ENCODE assay signal across 18 cellular contexts in genomic region chr11:35097814-35098213, GRCh38.
"Had no signal": no experiment of that assay in that cellular context is flagged by ENCODE, and none has a peak within 500 bp of the region (broad histone marks: within the 10 kb centered on the region; RNA-seq: fewer than 3 reads in every experiment).

No MANE protein-coding gene starts in this region.

- H3K9me3 Mint-ChIP-seq: stimulated activated naive CD8-positive, alpha-beta T cell treated with anti-CD3 and anti-CD28 coated beads, Interleukin-15, Interleukin-2, amounts not matched to agents 100 ng/mL and 50 ng/mL, for 24 hours had no signal

- H3K4me3 Mint-ChIP-seq: activated naive CD4-positive, alpha-beta T cell treated with anti-CD3 and anti-CD28 coated beads, Interleukin-2, amount 10 ng/mL, durations not matched to agents 7 days and 5 days; nephron progenitor cell; stimulated activated naive CD8-positive, alpha-beta T cell treated with anti-CD3 and anti-CD28 coated beads, Interleukin-15, Interleukin-2, amounts not matched to agents 100 ng/mL and 50 ng/mL, for 24 hours had no signal

- ATAC-seq: heart left ventricle had no signal

- H3K4me3 ChIP-seq: breast epithelium, dorsolateral prefrontal cortex, heart left ventricle, ovary had no signal

- H3K36me3 ChIP-seq: breast epithelium, heart left ventricle, ovary, WERI-Rb-1 had no signal

- DNase-seq: activated CD4-positive, alpha-beta T cell treated with anti-CD3 and anti-CD28 coated beads for 48 hours; activated naive CD4-positive, alpha-beta T cell treated with anti-CD3 and anti-CD28 coated beads, Interleukin-2, amount 10 ng/mL, durations not matched to agents 7 days and 5 days; activated T-cell treated with anti-CD3 and anti-CD28 coated beads for 4 hours; amygdala; dorsolateral prefrontal cortex; foreskin melanocyte; heart left ventricle; nephron progenitor cell; ovary; SK-N-SH; stimulated activated CD4-positive, alpha-beta T cell treated with anti-CD3 and anti-CD28 coated beads, Interleukin-15, amount 100 ng/mL, for 24 hours; stimulated activated CD4-positive, alpha-beta T cell treated with anti-CD3 and anti-CD28 coated beads, Interleukin-4, amount 100 ng/mL, for 24 hours; T-helper 1 cell; trophoblast cell; WERI-Rb-1 had no signal

- H3K4me1 ChIP-seq: breast epithelium had no signal

- H3K9ac ChIP-seq: SK-N-SH had no signal

- H3K4me2 ChIP-seq: SK-N-SH had no signal

- H3K27ac ChIP-seq: ovary, WERI-Rb-1 had no signal

- H3K9me3 ChIP-seq: breast epithelium, ovary, SK-N-SH had no signal

- H3K27me3 ChIP-seq: breast epithelium, dorsolateral prefrontal cortex, heart left ventricle, ovary had no signal

- H3K27ac Mint-ChIP-seq: activated naive CD4-positive, alpha-beta T cell treated with anti-CD3 and anti-CD28 coated beads, Interleukin-2, amount 10 ng/mL, durations not matched to agents 7 days and 5 days; activated T-helper 2 cell treated with anti-CD3 and anti-CD28 coated beads, Interferon-gamma antibody, Interleukin-2, Interleukin-4, amounts not matched to agents 10 μg/mL and 5 μg/mL and 100 μg/mL, durations not matched to agents 14 hours and 24 hours and 36 hours; nephron progenitor cell; stimulated activated naive CD8-positive, alpha-beta T cell treated with anti-CD3 and anti-CD28 coated beads, Interleukin-15, Interleukin-2, amounts not matched to agents 100 ng/mL and 50 ng/mL, for 24 hours had no signal
